9 cellular contexts compared by ENCODE assay signal in the genomic region with DNA sequence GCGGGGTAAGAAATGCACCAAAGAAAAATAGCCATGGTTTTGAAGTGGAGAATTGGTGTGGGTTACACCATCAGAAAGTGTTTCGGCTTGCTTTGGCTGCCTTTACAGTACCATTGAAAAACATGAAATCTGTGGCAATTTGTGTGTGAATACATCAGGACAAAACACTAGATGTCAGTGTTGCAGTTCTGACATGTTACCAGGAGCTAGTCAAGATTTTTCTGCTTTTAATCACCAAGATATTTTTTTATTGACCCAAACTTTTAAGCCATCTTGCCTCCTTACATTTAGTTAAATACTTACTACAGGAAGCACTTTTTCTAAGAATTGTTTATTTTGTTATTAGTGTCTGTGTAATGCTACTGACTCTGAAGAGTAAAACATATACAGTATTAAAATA. TPM values are rescaled to one million over a fixed set of nuclear protein-coding genes. Genes with fewer than 3 reads are reported as not detected.
DNase-seq lines count a peak whose midpoint lies in the region; ATAC-seq and TF ChIP-seq lines count a peak whose summit lies in the region.
"Had no signal": no experiment of that assay in that cellular context is flagged by ENCODE, and none has a peak within 500 bp of the region (broad histone marks: within the 10 kb centered on the region; RNA-seq: fewer than 3 reads in every experiment).

No MANE protein-coding gene starts in this region.

- TF ChIP-seq CTCF in A673 (conservative IDR thresholded peaks at IDR 0.05; ENCODE audit: low read depth, low read length) (peak; percentile 61), NB4 (IDR thresholded peaks at IDR 0.05; ENCODE audit: low read depth, low read length) (peak; percentile 26), neural progenitor cell (IDR thresholded peaks at IDR 0.05) (peak; percentile 59), esophagus muscularis mucosa (IDR thresholded peaks at IDR 0.05) (peak in 1 of 3 experiments; percentile 22)

- TF ChIP-seq POLR2A in NB4 (IDR thresholded peaks at IDR 0.05; ENCODE audit: extremely low read depth, insufficient read length) (no peak), esophagus muscularis mucosa (IDR thresholded peaks at IDR 0.05; ENCODE audit: low read depth) (no peak)

- H3K4me1 Mint-ChIP-seq in neural progenitor cell = no peaks in the 10 kb centered on the region

- peaks cover 78% of the 10 kb centered on the region for H3K79me2 ChIP-seq in neural progenitor cell (ENCODE audit: low read depth)

- peak; percentile 53 for ATAC-seq in GM18498 (IDR thresholded peaks at IDR 0.05; ENCODE audit: unreplicated experiment)

- BruUV-seq in A673 (replicated peaks; lab: Mats Ljungman, UMichigan) = no TSS peak

- no peaks in the 10 kb centered on the region for H3K9me3 Mint-ChIP-seq in neural progenitor cell
- H3K9me3 Mint-ChIP-seq: stimulated activated naive CD8-positive, alpha-beta T cell treated with anti-CD3 and anti-CD28 coated beads, Interleukin-15, Interleukin-2, amounts not matched to agents 100 ng/mL and 50 ng/mL, for 24 hours had no signal

- peaks cover 37% of the 10 kb centered on the region for H3F3A ChIP-seq in neural progenitor cell (ENCODE audit: low read depth)

- no peak overlapping the region for H2AFZ ChIP-seq in neural progenitor cell (replicated peaks)

- intact Hi-C loops in A673 (cut with micrococcal nuclease; ENCODE audit: unreplicated experiment) (no loop called here), esophagus muscularis mucosa (cut with DNase I) (no loop called here)

- WGBS in esophagus muscularis mucosa = 78% methylated on average over 2 of the region's 2 CpGs

- no peak overlapping the region for H3K27ac ChIP-seq in A673 (ENCODE audit: low read depth, low read length, poor library complexity, severe bottlenecking)
- H3K27ac ChIP-seq in neural progenitor cell = peak overlapping the region; percentile 84
- no peak overlapping the region for H3K27ac ChIP-seq in esophagus muscularis mucosa (replicated peaks in 1 of 4)

- no peak overlapping the region for H3K27ac Mint-ChIP-seq in neural progenitor cell
- H3K27ac Mint-ChIP-seq: stimulated activated naive CD8-positive, alpha-beta T cell treated with anti-CD3 and anti-CD28 coated beads, Interleukin-15, Interleukin-2, amounts not matched to agents 100 ng/mL and 50 ng/mL, for 24 hours had no signal

- no peak overlapping the region for H3K4me3 ChIP-seq in A673 (ENCODE audit: low read depth, low read length, poor library complexity, severe bottlenecking)
- no peak overlapping the region for H3K4me3 ChIP-seq in NB4 (ENCODE audit: low read depth, low read length)
- H3K4me3 ChIP-seq in neural progenitor cell = no peak overlapping the region
- no peak overlapping the region for H3K4me3 ChIP-seq in esophagus muscularis mucosa

- H3K4me2 ChIP-seq in neural progenitor cell = no peak overlapping the region

- CTCF ChIA-PET in A673 (lab: Charles Lee) = interaction anchor here (0.5 to 1.0 kb wide), 2 partner anchors 695 to 1513 kb away, joined by 4 to 6 read pairs; no protein-coding TSS in a partner anchor

- no peak overlapping the region for H3K9ac ChIP-seq in neural progenitor cell

- H3K9me3 ChIP-seq in A673 (ENCODE audit: low read depth, low read length, poor library complexity, severe bottlenecking) (no peaks in the 10 kb centered on the region), neural progenitor cell (ENCODE audit: low read depth) (no peaks in the 10 kb centered on the region), esophagus muscularis mucosa (no peaks in the 10 kb centered on the region)

- H3K27me3 Mint-ChIP-seq in neural progenitor cell (ENCODE audit: insufficient read depth, low read depth) = no peaks in the 10 kb centered on the region
- H3K27me3 Mint-ChIP-seq: stimulated activated naive CD8-positive, alpha-beta T cell treated with anti-CD3 and anti-CD28 coated beads, Interleukin-15, Interleukin-2, amounts not matched to agents 100 ng/mL and 50 ng/mL, for 24 hours had no signal

- H3K27me3 ChIP-seq in A673 (replicated peaks; ENCODE audit: insufficient read depth, low read depth, low read length, poor library complexity) = no peaks in the 10 kb centered on the region
- no peaks in the 10 kb centered on the region for H3K27me3 ChIP-seq in neural progenitor cell
- H3K27me3 ChIP-seq in esophagus muscularis mucosa = no peaks in the 10 kb centered on the region

- no peaks in the 10 kb centered on the region for H4K20me1 ChIP-seq in neural progenitor cell (ENCODE audit: low read depth)

- no peak for TF ChIP-seq EP300 in esophagus muscularis mucosa (IDR thresholded peaks at IDR 0.05)

- H3K4me3 Mint-ChIP-seq in neural progenitor cell = no peak overlapping the region
- H3K4me3 Mint-ChIP-seq: stimulated activated naive CD8-positive, alpha-beta T cell treated with anti-CD3 and anti-CD28 coated beads, Interleukin-15, Interleukin-2, amounts not matched to agents 100 ng/mL and 50 ng/mL, for 24 hours had no signal

- H3K4me1 ChIP-seq in A673 (ENCODE audit: insufficient read depth, low read length, poor library complexity, severe bottlenecking) (peaks cover 6% of the 10 kb centered on the region), neural progenitor cell (peaks cover 52% of the 10 kb centered on the region), esophagus muscularis mucosa (no peaks in the 10 kb centered on the region)

- DNase-seq in A673 (ENCODE audit: low spot score) (peak; percentile 46), NB4 (ENCODE audit: low read depth) (peak; percentile 36), cerebellum (ENCODE audit: low spot score) (peak; percentile 7), neural progenitor cell (ENCODE audit: low spot score) (peak; percentile 51), DMS79 (lab: John Stamatoyannopoulos, UW) (no peak), NCI-H2107 (lab: John Stamatoyannopoulos, UW) (no peak), esophagus muscularis mucosa (ENCODE audit: extremely low spot score) (no peak)

- POLR2A ChIA-PET in A673 (lab: Charles Lee; ENCODE audit: low non-redundant PET) = no interaction called here

- H3K36me3 ChIP-seq in A673 (ENCODE audit: insufficient read depth, low read length, poor library complexity, severe bottlenecking) (no peaks in the 10 kb centered on the region), neural progenitor cell (no peaks in the 10 kb centered on the region), esophagus muscularis mucosa (peaks cover 3 to 15% (median 4%) of the 10 kb centered on the region in 4 donors)

- H3K36me3 Mint-ChIP-seq in neural progenitor cell = no peaks in the 10 kb centered on the region

RNA-seq across cellular contexts. Expression of a gene that starts 14.3 kb away (rescaled TPM):
- total RNA-seq in A673 (2021) = 31.3 and 38.4 TPM in 2 replicates
- 12.8 TPM for total RNA-seq in cerebellum
- 8.2 and 15.8 TPM in 2 replicates for total RNA-seq in neural progenitor cell (ENCODE audit: low replicate concordance)
- 1 to 10 TPM; 7.0 to 9.9 (median 8.1) TPM for total RNA-seq in esophagus muscularis mucosa

RNA-seq across cellular contexts. Expression of a gene that starts 45.7 kb away (rescaled TPM):
- total RNA-seq in A673 (2021) (1.2 and 1.4 TPM in 2 replicates), cerebellum (28.1 TPM), neural progenitor cell (ENCODE audit: low replicate concordance) (0.37 and 1.9 TPM in 2 replicates), esophagus muscularis mucosa (10 to 100 TPM in 1 of 4 donors, 1 to 10 TPM in 3; 5.3 to 12.6 (median 6.1) TPM)

Comparison
In these comparisons a context has a peak if more than half of its experiments do, and no peak if none do; other contexts are left out.
1. DNase-seq: peak in A673 (single experiment), NB4 (single experiment), cerebellum (single experiment) and neural progenitor cell (single experiment); none in DMS79 (single experiment), NCI-H2107 (single experiment) and esophagus muscularis mucosa (single experiment).